In genomic region chr12:6635375-6635855, GRCh38 we compare ENCODE assay signal across 9 cellular contexts. TPM values are rescaled to one million over a fixed set of nuclear protein-coding genes. Genes with fewer than 3 reads are reported as not detected.
DNase-seq lines count a peak whose midpoint lies in the region; ATAC-seq and TF ChIP-seq lines count a peak whose summit lies in the region.
"Had no signal": no experiment of that assay in that cellular context is flagged by ENCODE, and none has a peak within 500 bp of the region (broad histone marks: within the 10 kb centered on the region; RNA-seq: fewer than 3 reads in every experiment).

No MANE protein-coding gene starts in this region.

- TF ChIP-seq CTCF in gastroesophageal sphincter (IDR thresholded peaks at IDR 0.05): no peak
- no peak for TF ChIP-seq CTCF in WERI-Rb-1 (IDR thresholded peaks at IDR 0.05; ENCODE audit: low read depth, low read length)

- no peak for TF ChIP-seq EP300 in gastroesophageal sphincter (IDR thresholded peaks at IDR 0.05)

- H3K27me3 ChIP-seq in gastroesophageal sphincter (peaks cover 28% of the 10 kb centered on the region), WERI-Rb-1 (ENCODE audit: insufficient read depth, low read depth, severe bottlenecking) (no peaks in the 10 kb centered on the region)

- H3K4me3 ChIP-seq in gastroesophageal sphincter (peak overlapping the region in 1 of 2 donors; percentile 27), WERI-Rb-1 (ENCODE audit: low read depth, low read length) (no peak overlapping the region)
- H3K4me3 ChIP-seq: lung had no signal

- H3K36me3 ChIP-seq in gastroesophageal sphincter (no peaks in the 10 kb centered on the region), WERI-Rb-1 (no peaks in the 10 kb centered on the region)

- no peaks in the 10 kb centered on the region for H3K9me3 ChIP-seq in gastroesophageal sphincter
- no peaks in the 10 kb centered on the region for H3K9me3 ChIP-seq in WERI-Rb-1 (ENCODE audit: severe bottlenecking)

- H3K4me1 ChIP-seq in gastroesophageal sphincter: peaks cover 0 to 4% (median 0%) of the 10 kb centered on the region in 3 donors

- peak; percentile 81 for DNase-seq in activated effector memory CD4-positive, alpha-beta T cell treated with anti-CD3 and anti-CD28 coated beads, Interleukin-2, amount 50 U/mL, for 16 hours
- no peak for DNase-seq in activated effector memory CD4-positive, alpha-beta T cell treated with Interleukin-2 at 50 U/mL for 16 hours
- peak; percentile 36 for DNase-seq in T1000 (lab: John Stamatoyannopoulos, UW)
- DNase-seq in effector CD4-positive, alpha-beta T cell: peak; percentile 17
- DNase-seq in stimulated activated CD8-positive, alpha-beta memory T cell treated with anti-CD3 and anti-CD28 coated beads, Interleukin-2, amount 100 ng/mL, for 48 hours (ENCODE audit: low read depth in 2 of 2): peak; percentile 47 to 58
- DNase-seq in WERI-Rb-1: no peak

- ATAC-seq in gastroesophageal sphincter (no peak), HG02973 (IDR thresholded peaks at IDR 0.05; ENCODE audit: unreplicated experiment) (no peak)

- H3K27ac ChIP-seq in gastroesophageal sphincter (peak overlapping the region in 2 of 4 donors; percentile 34 to 43), WERI-Rb-1 (no peak overlapping the region)

- WGBS in gastroesophageal sphincter (ENCODE audit: low coverage in 1 of 2), 2 donors: 80 to 100% methylated on average over 1 to 4 of the region's 5 CpGs

- TF ChIP-seq POLR2A in gastroesophageal sphincter (IDR thresholded peaks at IDR 0.05): no peak

RNA-seq across cellular contexts. Expression of gene LPAR5, which starts 0.3 kb away (rescaled TPM):
- total RNA-seq in gastroesophageal sphincter: 1 to 10 TPM in 2 of 4 donors, under 1 TPM in 2; 0.47 to 2.0 (median 1.2) TPM

RNA-seq across cellular contexts. Expression of gene ACRBP, which starts 11.8 kb away (rescaled TPM):
- total RNA-seq in gastroesophageal sphincter: 1 to 10 TPM in 2 of 4 donors, under 1 TPM in 1, not detected in 1; 0.81 to 3.2 (median 2.4) TPM

RNA-seq across cellular contexts. Expression of gene ING4, which starts 27.5 kb away (rescaled TPM):
- total RNA-seq in gastroesophageal sphincter: 10 to 100 TPM; 43.2 to 63.8 (median 54.3) TPM

RNA-seq across cellular contexts. Expression of gene CHD4, which starts 28.2 kb away (rescaled TPM):
- 100 to 1,000 TPM; 133 to 266 (median 219) TPM for total RNA-seq in gastroesophageal sphincter

RNA-seq across cellular contexts. Expression of gene ZNF384, which starts 53.8 kb away (rescaled TPM):
- total RNA-seq in gastroesophageal sphincter: 10 to 100 TPM; 26.1 to 57.5 (median 43.6) TPM

Comparison
In these comparisons a context has a peak if more than half of its experiments do, and no peak if none do; other contexts are left out.
1. DNase-seq: peak in activated effector memory CD4-positive, alpha-beta T cell treated with anti-CD3 and anti-CD28 coated beads, Interleukin-2, amount 50 U/mL, for 16 hours (single experiment), T1000 (single experiment), effector CD4-positive, alpha-beta T cell (single experiment) and stimulated activated CD8-positive, alpha-beta memory T cell treated with anti-CD3 and anti-CD28 coated beads, Interleukin-2, amount 100 ng/mL, for 48 hours (2 of 2); none in activated effector memory CD4-positive, alpha-beta T cell treated with Interleukin-2 at 50 U/mL for 16 hours (single experiment) and WERI-Rb-1 (single experiment).